ENCODE assay signal across 11 cellular contexts in the genomic region with DNA sequence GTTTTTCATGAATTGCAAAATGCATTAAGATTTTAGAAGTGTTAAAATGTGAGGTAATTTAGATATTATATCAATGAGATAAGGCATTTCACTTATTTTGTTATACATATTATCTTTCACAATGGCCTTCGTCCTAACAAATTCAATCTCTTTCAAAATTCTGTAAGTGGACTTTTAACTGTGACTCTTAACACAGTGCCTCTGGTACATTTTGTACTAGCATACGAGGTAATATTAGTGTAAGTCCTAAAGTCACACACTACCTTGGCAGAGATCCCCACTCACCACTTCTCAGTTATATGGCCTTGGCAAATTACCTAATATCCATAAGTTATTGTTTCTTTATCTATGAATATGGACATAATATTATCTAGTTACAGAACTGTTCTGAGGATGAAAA.
"Had no signal": no experiment of that assay in that cellular context is flagged by ENCODE, and none has a peak within 500 bp of the region (broad histone marks: within the 10 kb centered on the region; RNA-seq: fewer than 3 reads in every experiment).

No MANE protein-coding gene starts in this region.

- H3K36me3 ChIP-seq: HAP-1 had no signal

- DNase-seq: GM23248, GOT3, H7, H9, HCEC 1CT, HFFc6 had no signal

- H3K27ac ChIP-seq: GM23248 had no signal

- H3K9ac ChIP-seq: GM23248 had no signal

- H3K4me1 ChIP-seq: HAP-1 had no signal

- H3K9me3 ChIP-seq: HAP-1 had no signal

- H2AFZ ChIP-seq: GM23248, GM23338 had no signal

- H3K4me2 ChIP-seq: GM23338 had no signal

- ATAC-seq: GM23338, HCT116 had no signal

- FAIRE-seq: H1, H54 had no signal

- H3K4me3 ChIP-seq: GM23248, GM23338, HAP-1 had no signal
